Comparison of ENCODE assay signal across 13 cellular contexts in the genomic region with DNA sequence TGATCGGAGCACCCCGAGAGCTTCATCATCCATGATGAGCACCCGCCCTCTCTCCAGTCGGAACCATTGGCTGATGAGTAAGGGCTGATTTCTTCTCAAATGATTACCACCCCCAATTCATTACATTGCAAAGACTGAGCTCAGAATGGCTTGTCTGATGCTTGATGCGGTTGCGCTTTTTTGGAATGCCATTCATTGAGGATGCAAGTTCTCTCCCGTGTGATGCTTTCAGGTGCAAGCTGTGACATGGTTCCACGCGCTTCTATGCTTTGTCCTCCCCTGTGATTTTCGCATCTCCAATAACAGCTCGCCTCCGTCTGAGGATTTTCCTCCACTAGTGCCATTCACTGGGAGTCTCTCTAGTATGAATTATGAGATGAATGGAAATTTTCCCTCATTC. TPM values are rescaled to one million over a fixed set of nuclear protein-coding genes. Genes with fewer than 3 reads are reported as not detected.
"Had no signal": no experiment of that assay in that cellular context is flagged by ENCODE, and none has a peak within 500 bp of the region (broad histone marks: within the 10 kb centered on the region; RNA-seq: fewer than 3 reads in every experiment).

No MANE protein-coding gene starts in this region.

RNA-seq across cellular contexts. Expression of a gene that starts 43.0 kb away (rescaled TPM):
- total RNA-seq: stomach, subcutaneous adipose tissue, suprapubic skin, temporal lobe, thoracic aorta, thyroid gland, tibial nerve, transverse colon, upper lobe of left lung, upper lobe of right lung, ureter, urinary bladder, vagina had no signal
- polyA plus RNA-seq: stomach, urinary bladder had no signal

RNA-seq across cellular contexts. Expression of a gene that starts 58.4 kb away (rescaled TPM):
- total RNA-seq: subcutaneous adipose tissue, thoracic aorta, thyroid gland, tibial nerve, transverse colon, upper lobe of right lung, ureter, urinary bladder had no signal
- polyA plus RNA-seq: stomach had no signal
